ENCODE assay signal across 17 cellular contexts in the genomic region with DNA sequence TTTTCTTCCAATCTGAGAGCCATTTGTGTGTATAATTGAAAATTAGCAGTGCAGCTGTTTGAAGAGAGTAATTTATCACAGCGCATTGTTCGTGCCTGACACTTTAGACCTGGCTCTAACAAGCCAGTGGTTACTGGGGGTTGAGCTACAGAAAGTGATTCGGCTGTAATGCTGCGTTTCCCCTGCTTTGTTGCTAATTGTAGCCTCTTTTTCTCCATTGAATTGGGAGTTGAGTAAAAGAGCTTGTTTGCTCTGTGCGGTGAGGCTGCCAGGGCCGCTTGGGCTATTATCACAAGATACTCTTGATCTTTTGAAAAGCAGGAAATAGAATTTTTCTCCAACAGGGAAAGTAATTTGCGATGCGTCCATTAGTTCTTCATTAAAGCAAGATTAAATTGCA.
DNase-seq lines count a peak whose midpoint lies in the region; ATAC-seq and TF ChIP-seq lines count a peak whose summit lies in the region.
"Had no signal": no experiment of that assay in that cellular context is flagged by ENCODE, and none has a peak within 500 bp of the region (broad histone marks: within the 10 kb centered on the region; RNA-seq: fewer than 3 reads in every experiment).

No MANE protein-coding gene starts in this region.

- H3K36me3 ChIP-seq in upper lobe of right lung: no peaks in the 10 kb centered on the region
- H3K36me3 ChIP-seq: pancreas, spleen had no signal

- no peak overlapping the region for H3K27ac ChIP-seq in upper lobe of right lung
- H3K27ac ChIP-seq: pancreas, spleen had no signal

- TF ChIP-seq CTCF in upper lobe of right lung (IDR thresholded peaks at IDR 0.05): no peak

- H3K4me3 ChIP-seq in upper lobe of right lung: no peak overlapping the region
- H3K4me3 ChIP-seq: pancreas, spleen had no signal

- H3K9me3 ChIP-seq in upper lobe of right lung: no peaks in the 10 kb centered on the region
- H3K9me3 ChIP-seq: pancreas, spleen had no signal

- DNase-seq in COR-L47 (lab: John Stamatoyannopoulos, UW) (peak; percentile 100), NCI-H1436 treated with DMSO at 0.1 percent for 48 hours (lab: John Stamatoyannopoulos, UW) (peak; percentile 100), NCI-H69 (lab: John Stamatoyannopoulos, UW) (peak; percentile 100), iPS-NIHi11 (ENCODE audit: low spot score) (peak; percentile 9), SIG-M5 treated with dmso at 0.1 percent for 504 hours (lab: John Stamatoyannopoulos, UW; ENCODE audit: unreplicated experiment) (no peak), SHP77 treated with DMSO at 0.1 percent for 48 hours (lab: John Stamatoyannopoulos, UW) (no peak), upper lobe of right lung (no peak)
- no peak for DNase-seq in stimulated activated CD4-positive, alpha-beta T cell treated with anti-CD3 and anti-CD28 coated beads, Interleukin-1b, Interleukin-23, amount 100 ng/mL, for 48 hours
- DNase-seq: activated CD8-positive, alpha-beta memory T cell treated with anti-CD3 and anti-CD28 coated beads, Interleukin-2, amount 50 U/mL, for 4 hours; activated naive CD4-positive, alpha-beta T cell treated with anti-CD3 and anti-CD28 coated beads, Interleukin-2, amount 10 ng/mL, durations not matched to agents 7 days and 5 days; immature natural killer cell; midbrain; NCI-H524 treated with DMSO at 0.1 percent for 48 hours; pancreas; spleen had no signal

- H3K4me1 ChIP-seq in upper lobe of right lung: no peaks in the 10 kb centered on the region
- H3K4me1 ChIP-seq: pancreas, spleen had no signal

- intact Hi-C loops in upper lobe of right lung (cut with DNase I): no loop called here

- no peak for ATAC-seq in upper lobe of right lung
- ATAC-seq: activated CD4-positive, CD25-positive, alpha-beta regulatory T cell treated with anti-CD3 and anti-CD28 coated beads, Interleukin-2, amount 50 U/mL, for 24 hours; HCT116; pancreas had no signal

- H3K27me3 ChIP-seq in upper lobe of right lung: no peaks in the 10 kb centered on the region

Comparison
In these comparisons a context has a peak if more than half of its experiments do, and no peak if none do; other contexts are left out.
1. DNase-seq: peak in COR-L47 (single experiment), NCI-H1436 treated with DMSO at 0.1 percent for 48 hours (single experiment), NCI-H69 (single experiment) and iPS-NIHi11 (single experiment); none in SIG-M5 treated with dmso at 0.1 percent for 504 hours (single experiment), SHP77 treated with DMSO at 0.1 percent for 48 hours (single experiment), upper lobe of right lung (single experiment) and stimulated activated CD4-positive, alpha-beta T cell treated with anti-CD3 and anti-CD28 coated beads, Interleukin-1b, Interleukin-23, amount 100 ng/mL, for 48 hours (single experiment).